In the genomic region with DNA sequence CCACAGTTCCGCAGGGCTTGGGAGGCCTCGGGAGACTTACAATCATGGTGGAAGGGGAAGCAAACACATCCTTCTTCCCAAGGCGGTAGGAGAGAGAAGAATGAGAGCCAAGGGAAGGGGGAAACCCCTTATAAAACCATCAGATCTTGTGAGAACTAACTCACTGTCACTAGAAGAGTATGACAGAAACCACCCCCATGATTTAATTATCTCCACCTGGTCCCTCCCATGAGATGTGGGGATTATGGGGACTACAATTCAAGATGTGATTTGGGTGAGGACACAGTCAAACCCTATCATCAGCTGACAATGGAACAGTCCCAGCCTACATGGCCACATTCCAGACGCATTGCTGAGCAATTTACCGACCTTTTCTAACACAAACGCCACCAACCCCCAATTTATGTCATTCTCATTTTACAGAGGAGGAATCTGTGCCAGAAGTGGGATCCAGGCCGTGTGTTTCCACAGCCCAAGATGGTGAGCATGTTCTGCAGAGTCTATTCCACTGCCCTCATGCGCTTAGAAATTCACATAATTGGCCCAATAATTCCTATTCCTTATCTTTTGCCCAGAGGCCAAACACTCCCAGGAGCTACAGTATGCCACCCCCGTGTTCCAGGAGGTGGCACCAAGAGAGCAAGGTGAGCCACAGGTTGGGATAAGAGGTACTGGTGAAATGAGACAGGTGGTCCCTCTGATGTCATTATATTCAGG, we compare ENCODE assay signal across 2 cellular contexts.
TF ChIP-seq lines count a peak whose summit lies in the region.

No MANE protein-coding gene starts in this region.

TF ChIP-seq in Ishikawa, 13 proteins besides CTCF, POLR2A, EP300 and RAD21:
- no peak for TF ChIP-seq ZBTB7A (IDR thresholded peaks at IDR 0.05; ENCODE audit: low read depth)
- no peak for TF ChIP-seq TAF1 (IDR thresholded peaks at IDR 0.05; ENCODE audit: low read depth)
- TF ChIP-seq EGR1 (IDR thresholded peaks at IDR 0.05): no peak
- TF ChIP-seq TEAD4 (IDR thresholded peaks at IDR 0.05): peak; percentile 36; the same call in 1 of the 2 replicates
- TF ChIP-seq CREB1 (IDR thresholded peaks at IDR 0.05; ENCODE audit: low read depth): no peak
- TF ChIP-seq NFIC (IDR thresholded peaks at IDR 0.05): no peak
- TF ChIP-seq USF1 (IDR thresholded peaks at IDR 0.05): no peak

TF ChIP-seq in H1, 55 proteins besides CTCF, POLR2A, EP300 and RAD21:
- TF ChIP-seq JUND (IDR thresholded peaks at IDR 0.05; ENCODE audit: low read length): 0 out of 2 replicates have a peak, but pooled peaks have one; percentile 21
- 0 out of 2 replicates have a peak, but pooled peaks have one; percentile 25 for TF ChIP-seq TEAD4 (IDR thresholded peaks at IDR 0.05; ENCODE audit: low read depth, low read length)
- no peak for TF ChIP-seq GABPA (IDR thresholded peaks at IDR 0.05; ENCODE audit: borderline replicate concordance, insufficient read depth, low read length)
